Comparison of ENCODE assay signal across 10 cellular contexts in the genomic region with DNA sequence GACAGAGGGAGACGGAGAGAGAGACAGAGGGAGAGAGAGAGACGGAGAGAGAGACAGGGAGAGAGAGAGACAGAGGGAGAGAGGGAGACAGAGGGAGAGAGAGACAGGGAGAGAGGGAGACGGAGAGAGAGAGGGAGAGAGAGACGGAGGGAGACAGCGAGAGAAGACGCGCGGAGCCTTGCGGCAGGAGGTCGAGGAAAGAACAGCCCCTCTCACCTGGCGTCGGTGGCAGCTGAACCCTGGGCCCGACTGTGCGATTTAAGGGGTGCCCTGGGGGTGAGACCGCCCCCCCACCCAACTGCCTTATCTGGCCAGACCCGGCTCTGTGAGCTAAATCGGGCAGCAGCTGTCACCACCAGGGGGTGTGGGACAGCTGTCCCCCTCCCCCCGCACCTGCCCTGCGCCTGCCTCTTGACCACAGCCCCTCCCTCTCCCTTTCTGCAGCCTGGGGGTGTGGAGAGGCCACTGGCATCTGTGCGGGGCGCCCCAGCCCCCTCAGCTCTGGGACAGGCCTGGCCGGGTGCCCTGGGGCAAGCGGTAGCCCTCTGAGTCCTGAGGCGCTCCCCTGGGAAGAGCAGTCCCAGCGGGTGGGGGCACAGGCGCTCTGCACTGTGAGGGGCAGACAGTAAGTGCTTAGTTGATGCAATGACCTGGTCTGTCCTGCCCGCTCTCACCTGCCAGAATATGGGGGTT. TPM values are rescaled to one million over a fixed set of nuclear protein-coding genes. Genes with fewer than 3 reads are reported as not detected.
A peak's percentile ranks its signal among the peaks of the same experiment; 100 is the strongest.
DNase-seq lines count a peak whose midpoint lies in the region; ATAC-seq, FAIRE-seq and TF ChIP-seq lines count a peak whose summit lies in the region.
"Had no signal": no experiment of that assay in that cellular context is flagged by ENCODE, and none has a peak within 500 bp of the region (broad histone marks: within the 10 kb centered on the region; RNA-seq: fewer than 3 reads in every experiment).

No MANE protein-coding gene starts in this region.

- peak; percentile 62; the same call in 1 of the 2 replicates for ATAC-seq in HCT116
- no peak for ATAC-seq in HG03108 (IDR thresholded peaks at IDR 0.05; ENCODE audit: unreplicated experiment)
- no peak for ATAC-seq in HG02870 (IDR thresholded peaks at IDR 0.05; ENCODE audit: unreplicated experiment)

- H3K9ac ChIP-seq in HCT116 (ENCODE audit: low read length) = no peak overlapping the region

- BruUV-seq in HCT116 (replicated peaks; lab: Mats Ljungman, UMichigan) (no TSS peak), PC-9 (replicated peaks; lab: Mats Ljungman, UMichigan) (no TSS peak)

- RAD21 ChIA-PET in HCT116 (lab: Charles Lee; ENCODE audit: low non-redundant PET in 1 of 2, low total read pairs in 2 of 2, uncharacterized antibody in 2 of 2, unreplicated experiment in 2 of 2) = no interaction called here

- TF ChIP-seq POLR2A in HCT116 (IDR thresholded peaks at IDR 0.05; ENCODE audit: borderline replicate concordance, extremely low read depth, insufficient read depth, insufficient read length) = no peak
- no peak for TF ChIP-seq POLR2A in GM12892 (IDR thresholded peaks at IDR 0.05; ENCODE audit: low read depth, low read length)

- no peak for TF ChIP-seq RAD21 in HCT116 (IDR thresholded peaks at IDR 0.05; ENCODE audit: low read depth)

- H3K79me2 ChIP-seq in HCT116 (ENCODE audit: insufficient read depth, low read length) (no peaks in the 10 kb centered on the region), PC-9 (ENCODE audit: low read depth) (no peaks in the 10 kb centered on the region)

- H3F3A ChIP-seq in PC-9 (ENCODE audit: insufficient read depth, low read depth) = peaks cover 1% of the 10 kb centered on the region; the same call in 1 of the 2 replicates

- H3K9me3 ChIP-seq in BE2C (no peaks in the 10 kb centered on the region), HCT116 (ENCODE audit: control insufficient read depth in 1 of 2, insufficient read depth in 1 of 2, low read depth in 1 of 2, low read length in 2 of 2) (no peaks in the 10 kb centered on the region), PC-9 (ENCODE audit: insufficient read depth, low read depth) (no peaks in the 10 kb centered on the region)

- CTCF ChIA-PET in HCT116 (lab: Charles Lee) = no interaction called here
- CTCF ChIA-PET in PC-9 (lab: Charles Lee) = no interaction called here

- H2AFZ ChIP-seq in HCT116 (ENCODE audit: low read depth, low read length, poor library complexity, severe bottlenecking) = no peak overlapping the region
- H2AFZ ChIP-seq in PC-9 = no peak overlapping the region

- TF ChIP-seq CTCF in BE2C (IDR thresholded peaks at IDR 0.05; ENCODE audit: low read depth, low read length) = peak; percentile 34; the same call in 1 of the 2 replicates
- TF ChIP-seq CTCF in HCT116 (IDR thresholded peaks at IDR 0.05 in 2 of 3, conservative IDR thresholded peaks at IDR 0.05 in 1 of 3; ENCODE audit: borderline replicate concordance in 1 of 3, insufficient read depth in 1 of 3, low read depth in 2 of 3, low read length in 2 of 3) = peak in 2 of 3 experiments; percentile 14 to 32; a peak in 3 of 6 replicates
- TF ChIP-seq CTCF in PC-9 (conservative IDR thresholded peaks at IDR 0.05) = no peak; the same call in 1 of the 2 replicates

- H3K27me3 ChIP-seq in BE2C (peaks cover 3% of the 10 kb centered on the region; the same call in 1 of the 2 replicates), HCT116 (ENCODE audit: insufficient read depth, low read length) (no peaks in the 10 kb centered on the region), PC-9 (ENCODE audit: insufficient read depth, low read depth) (no peaks in the 10 kb centered on the region)

- peak; percentile 54 for DNase-seq in BE2C
- DNase-seq in HCT116 (ENCODE audit: low read depth, low spot score) = no peak
- peak in 40 of 61 donors; percentile 4 to 79 (median 34) for DNase-seq in caudate nucleus (lab: John Stamatoyannopoulos, UW)
- peak; percentile 39 for DNase-seq in midbrain (lab: John Stamatoyannopoulos, UW)
- DNase-seq in GM12892 (ENCODE audit: insufficient read length) = no peak
- no peak for DNase-seq in PC-9

- H3K36me3 ChIP-seq in BE2C (no peaks in the 10 kb centered on the region), HCT116 (ENCODE audit: control insufficient read depth in 1 of 2, insufficient read depth in 2 of 2, low read length in 2 of 2) (no peaks in the 10 kb centered on the region), PC-9 (ENCODE audit: low read depth) (no peaks in the 10 kb centered on the region)

- H3K4me2 ChIP-seq in HCT116 (ENCODE audit: low read length) = no peak overlapping the region
- no peak overlapping the region for H3K4me2 ChIP-seq in PC-9

- H4K20me1 ChIP-seq in HCT116 (ENCODE audit: insufficient read depth) (no peaks in the 10 kb centered on the region), PC-9 (ENCODE audit: insufficient read depth) (no peaks in the 10 kb centered on the region)

- intact Hi-C loops in HCT116 (cut with micrococcal nuclease) (no loop called here), PC-9 (cut with micrococcal nuclease; ENCODE audit: unreplicated experiment) (no loop called here)

- H3K27ac ChIP-seq in HCT116 (ENCODE audit: low read depth, low read length) (no peak overlapping the region), caudate nucleus (ENCODE audit: low read depth, low read length) (peak overlapping the region; percentile 36), PC-9 (no peak overlapping the region)
- H3K27ac ChIP-seq: epithelial cell of prostate had no signal

- POLR2A ChIA-PET in HCT116 (lab: Charles Lee) = no interaction called here
- POLR2A ChIA-PET in PC-9 (lab: Charles Lee; ENCODE audit: unreplicated experiment) = no interaction called here

- peaks cover 4% of the 10 kb centered on the region; the same call in 1 of the 2 replicates for H3K4me1 ChIP-seq in BE2C
- peaks cover 0 to 13% of the 10 kb centered on the region in 2 experiments; a peak in 3 of 4 replicates for H3K4me1 ChIP-seq in HCT116 (ENCODE audit: control insufficient read depth in 1 of 2, insufficient read depth in 2 of 2, low read length in 2 of 2)
- no peaks in the 10 kb centered on the region for H3K4me1 ChIP-seq in PC-9 (replicated peaks; ENCODE audit: insufficient read depth)

- H3K9me2 ChIP-seq in HCT116 (ENCODE audit: insufficient read depth) = no peaks in the 10 kb centered on the region
- H3K9me2 ChIP-seq in PC-9 (ENCODE audit: insufficient read depth) = no peaks in the 10 kb centered on the region

- no peak for FAIRE-seq in GM12892 (lab: Jason Lieb, UNC)
- FAIRE-seq: GM18507 had no signal

- H3K4me3 ChIP-seq in BE2C (ENCODE audit: low read depth, low read length) = no peak overlapping the region
- no peak overlapping the region for H3K4me3 ChIP-seq in HCT116 (replicated peaks in 1 of 2; ENCODE audit: low read depth in 1 of 2, low read length in 2 of 2)
- no peak overlapping the region for H3K4me3 ChIP-seq in PC-9

TF ChIP-seq in HCT116, 20 proteins besides CTCF, POLR2A, EP300 and RAD21:
- TF ChIP-seq, protein P1, sequence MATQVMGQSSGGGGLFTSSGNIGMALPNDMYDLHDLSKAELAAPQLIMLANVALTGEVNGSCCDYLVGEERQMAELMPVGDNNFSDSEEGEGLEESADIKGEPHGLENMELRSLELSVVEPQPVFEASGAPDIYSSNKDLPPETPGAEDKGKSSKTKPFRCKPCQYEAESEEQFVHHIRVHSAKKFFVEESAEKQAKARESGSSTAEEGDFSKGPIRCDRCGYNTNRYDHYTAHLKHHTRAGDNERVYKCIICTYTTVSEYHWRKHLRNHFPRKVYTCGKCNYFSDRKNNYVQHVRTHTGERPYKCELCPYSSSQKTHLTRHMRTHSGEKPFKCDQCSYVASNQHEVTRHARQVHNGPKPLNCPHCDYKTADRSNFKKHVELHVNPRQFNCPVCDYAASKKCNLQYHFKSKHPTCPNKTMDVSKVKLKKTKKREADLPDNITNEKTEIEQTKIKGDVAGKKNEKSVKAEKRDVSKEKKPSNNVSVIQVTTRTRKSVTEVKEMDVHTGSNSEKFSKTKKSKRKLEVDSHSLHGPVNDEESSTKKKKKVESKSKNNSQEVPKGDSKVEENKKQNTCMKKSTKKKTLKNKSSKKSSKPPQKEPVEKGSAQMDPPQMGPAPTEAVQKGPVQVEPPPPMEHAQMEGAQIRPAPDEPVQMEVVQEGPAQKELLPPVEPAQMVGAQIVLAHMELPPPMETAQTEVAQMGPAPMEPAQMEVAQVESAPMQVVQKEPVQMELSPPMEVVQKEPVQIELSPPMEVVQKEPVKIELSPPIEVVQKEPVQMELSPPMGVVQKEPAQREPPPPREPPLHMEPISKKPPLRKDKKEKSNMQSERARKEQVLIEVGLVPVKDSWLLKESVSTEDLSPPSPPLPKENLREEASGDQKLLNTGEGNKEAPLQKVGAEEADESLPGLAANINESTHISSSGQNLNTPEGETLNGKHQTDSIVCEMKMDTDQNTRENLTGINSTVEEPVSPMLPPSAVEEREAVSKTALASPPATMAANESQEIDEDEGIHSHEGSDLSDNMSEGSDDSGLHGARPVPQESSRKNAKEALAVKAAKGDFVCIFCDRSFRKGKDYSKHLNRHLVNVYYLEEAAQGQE (IDR thresholded peaks at IDR 0.05; ENCODE audit: low read depth) = no peak
- no peak for TF ChIP-seq JUND (IDR thresholded peaks at IDR 0.05)
- TF ChIP-seq EGR1 (IDR thresholded peaks at IDR 0.05; ENCODE audit: low read depth) = no peak
- TF ChIP-seq EZH2 (IDR thresholded peaks at IDR 0.05) = no peak
- TF ChIP-seq, protein P2, sequence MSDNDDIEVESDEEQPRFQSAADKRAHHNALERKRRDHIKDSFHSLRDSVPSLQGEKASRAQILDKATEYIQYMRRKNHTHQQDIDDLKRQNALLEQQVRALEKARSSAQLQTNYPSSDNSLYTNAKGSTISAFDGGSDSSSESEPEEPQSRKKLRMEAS (IDR thresholded peaks at IDR 0.05) = no peak

RNA-seq across cellular contexts. Expression of a gene that starts 10.8 kb away (rescaled TPM):
- polyA plus RNA-seq in BE2C (2012; ENCODE audit: insufficient read depth, insufficient read length, low read depth) = 38.6 TPM
- total RNA-seq in HCT116 (2021; ENCODE audit: unreplicated experiment) (40.9 TPM), PC-9 (2021) (44.3 and 56.0 TPM in 2 replicates)
- polyA plus RNA-seq in HCT116 (2012) = 24.9 and 25.7 TPM in 2 replicates
- polyA plus RNA-seq in GM12892 (2012; ENCODE audit: missing spikeins) = 5.8 TPM

RNA-seq across cellular contexts. Expression of a gene that starts 13.5 kb away (rescaled TPM):
- 13.9 TPM for polyA plus RNA-seq in BE2C (2012; ENCODE audit: insufficient read depth, insufficient read length, low read depth)
- total RNA-seq in HCT116 (2021; ENCODE audit: unreplicated experiment) = not detected
- 0.72 and 0.97 TPM in 2 replicates for polyA plus RNA-seq in HCT116 (2012)
- not detected for polyA plus RNA-seq in GM12892 (2012; ENCODE audit: missing spikeins)
- not detected in 2 replicates for total RNA-seq in PC-9 (2021)

RNA-seq across cellular contexts. Expression of a gene that starts 23.6 kb away (rescaled TPM):
- not detected for polyA plus RNA-seq in BE2C (2012; ENCODE audit: insufficient read depth, insufficient read length, low read depth)
- total RNA-seq in HCT116 (2021; ENCODE audit: unreplicated experiment) (12.2 TPM), PC-9 (2021) (3.7 and 7.3 TPM in 2 replicates)
- 19.2 and 19.3 TPM in 2 replicates for polyA plus RNA-seq in HCT116 (2012)
- 0.70 TPM for polyA plus RNA-seq in GM12892 (2012; ENCODE audit: missing spikeins)

RNA-seq across cellular contexts. Expression of a gene that starts 23.9 kb away (rescaled TPM):
- polyA plus RNA-seq in BE2C (2012; ENCODE audit: insufficient read depth, insufficient read length, low read depth) = 327 TPM
- 92.4 TPM for total RNA-seq in HCT116 (2021; ENCODE audit: unreplicated experiment)
- polyA plus RNA-seq in HCT116 (2012) = 68.1 and 70.4 TPM in 2 replicates
- 15.9 TPM for polyA plus RNA-seq in GM12892 (2012; ENCODE audit: missing spikeins)
- 118 and 121 TPM in 2 replicates for total RNA-seq in PC-9 (2021)

Comparison
In these comparisons a context has a peak if more than half of its experiments do, and no peak if none do; other contexts are left out.
1. DNase-seq: peak in BE2C (single experiment), caudate nucleus (40 of 61) and midbrain (single experiment); none in HCT116 (single experiment), GM12892 (single experiment) and PC-9 (0 of 2).